ENCODE assay signal across 12 cellular contexts in the genomic region with DNA sequence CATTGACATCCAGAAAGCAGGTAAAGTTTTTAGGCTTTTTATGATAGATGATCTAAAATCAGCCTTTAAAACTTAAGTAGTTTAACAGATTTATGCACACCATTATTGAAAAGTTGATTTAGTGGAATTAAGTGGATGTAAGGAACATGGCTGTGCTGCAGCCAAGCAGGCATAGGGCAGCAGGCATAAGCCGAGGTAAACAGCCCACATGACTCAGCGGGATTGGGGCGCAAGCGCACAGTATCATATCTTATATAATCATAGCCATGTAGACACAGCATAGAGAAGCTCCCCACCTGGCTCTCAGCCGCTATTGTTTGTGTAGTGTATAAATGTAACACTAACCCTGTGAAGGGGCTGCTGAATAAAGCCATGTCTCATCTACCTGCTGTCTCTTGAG.
A peak's percentile ranks its signal among the peaks of the same experiment; 100 is the strongest.
DNase-seq lines count a peak whose midpoint lies in the region; ATAC-seq lines count a peak whose summit lies in the region.
"Had no signal": no experiment of that assay in that cellular context is flagged by ENCODE, and none has a peak within 500 bp of the region (broad histone marks: within the 10 kb centered on the region; RNA-seq: fewer than 3 reads in every experiment).

No MANE protein-coding gene starts in this region.

- H3K27me3 Mint-ChIP-seq in stimulated activated naive CD8-positive, alpha-beta T cell treated with anti-CD3 and anti-CD28 coated beads, Interleukin-15, amount 100 ng/mL, for 72 hours: no peaks in the 10 kb centered on the region
- H3K27me3 Mint-ChIP-seq: dendritic cell treated with granulocyte-macrophage colony-stimulating factor and Interleukin-4, amounts not matched to agents 40 ng/mL and 50 ng/mL, for 4 days had no signal

- H3K27ac Mint-ChIP-seq in stimulated activated naive CD8-positive, alpha-beta T cell treated with anti-CD3 and anti-CD28 coated beads, Interleukin-15, amount 100 ng/mL, for 72 hours: no peak overlapping the region
- H3K27ac Mint-ChIP-seq: dendritic cell treated with granulocyte-macrophage colony-stimulating factor and Interleukin-4, amounts not matched to agents 40 ng/mL and 50 ng/mL, for 4 days; T-helper 1 cell treated with Interleukin-12 subunit alpha and Interleukin-12 subunit beta and Interleukin-4 antibody, amounts not matched to agents 30 μg/mL and 1 μg/mL, for 36 hours had no signal

- ATAC-seq in stimulated activated naive CD8-positive, alpha-beta T cell treated with anti-CD3 and anti-CD28 coated beads, Interleukin-15, amount 100 ng/mL, for 72 hours: no peak
- no peak for ATAC-seq in HG03342 (IDR thresholded peaks at IDR 0.05; ENCODE audit: unreplicated experiment)
- no peak for ATAC-seq in GM21717 (IDR thresholded peaks at IDR 0.05; ENCODE audit: unreplicated experiment)
- ATAC-seq: PC-3 had no signal

- no peak overlapping the region for H3K4me3 Mint-ChIP-seq in stimulated activated naive CD8-positive, alpha-beta T cell treated with anti-CD3 and anti-CD28 coated beads, Interleukin-15, amount 100 ng/mL, for 72 hours
- H3K4me3 Mint-ChIP-seq: dendritic cell treated with granulocyte-macrophage colony-stimulating factor and Interleukin-4, amounts not matched to agents 40 ng/mL and 50 ng/mL, for 4 days; T-helper 1 cell treated with Interleukin-12 subunit alpha and Interleukin-12 subunit beta and Interleukin-4 antibody, amounts not matched to agents 30 μg/mL and 1 μg/mL, for 36 hours had no signal

- H3K9me3 Mint-ChIP-seq in stimulated activated naive CD8-positive, alpha-beta T cell treated with anti-CD3 and anti-CD28 coated beads, Interleukin-15, amount 100 ng/mL, for 72 hours: peaks cover 14 to 23% of the 10 kb centered on the region in 2 donors
- H3K9me3 Mint-ChIP-seq: dendritic cell treated with granulocyte-macrophage colony-stimulating factor and Interleukin-4, amounts not matched to agents 40 ng/mL and 50 ng/mL, for 4 days had no signal

- no peaks in the 10 kb centered on the region for H3K4me1 Mint-ChIP-seq in stimulated activated naive CD8-positive, alpha-beta T cell treated with anti-CD3 and anti-CD28 coated beads, Interleukin-15, amount 100 ng/mL, for 72 hours

- peak in 2 of 3 donors; percentile 1 to 3 for DNase-seq in stimulated activated CD4-positive, alpha-beta T cell treated with anti-CD3 and anti-CD28 coated beads, Interleukin-12 subunit alpha, Interleukin-12 subunit beta, amount 100 ng/mL, for 48 hours (ENCODE audit: low read depth in 2 of 3, low spot score in 1 of 3)
- DNase-seq in stimulated activated CD4-positive, alpha-beta T cell treated with anti-CD3 and anti-CD28 coated beads, Interleukin-4, amount 100 ng/mL, for 24 hours: no peak
- peak; percentile 73 for DNase-seq in NCI-H2029 (lab: John Stamatoyannopoulos, UW)
- DNase-seq in astrocyte of the hippocampus (ENCODE audit: low read depth, low spot score): peak; percentile 12
- DNase-seq in stimulated activated naive CD8-positive, alpha-beta T cell treated with anti-CD3 and anti-CD28 coated beads, Interleukin-15, amount 100 ng/mL, for 72 hours: peak; percentile 3 to 18
- DNase-seq in NCI-H187 (lab: John Stamatoyannopoulos, UW): no peak
- DNase-seq: NCI-H1092 treated with DMSO at 0.1 percent for 48 hours, PC-3 had no signal

Comparison
In these comparisons a context has a peak if more than half of its experiments do, and no peak if none do; other contexts are left out.
1. DNase-seq: peak in stimulated activated CD4-positive, alpha-beta T cell treated with anti-CD3 and anti-CD28 coated beads, Interleukin-12 subunit alpha, Interleukin-12 subunit beta, amount 100 ng/mL, for 48 hours (2 of 3), NCI-H2029 (single experiment), astrocyte of the hippocampus (single experiment) and stimulated activated naive CD8-positive, alpha-beta T cell treated with anti-CD3 and anti-CD28 coated beads, Interleukin-15, amount 100 ng/mL, for 72 hours (2 of 2); none in stimulated activated CD4-positive, alpha-beta T cell treated with anti-CD3 and anti-CD28 coated beads, Interleukin-4, amount 100 ng/mL, for 24 hours (single experiment) and NCI-H187 (0 of 2).